26 cellular contexts compared by ENCODE assay signal in genomic region chr10:24982294-24983064, GRCh38. TPM values are rescaled to one million over a fixed set of nuclear protein-coding genes. Genes with fewer than 3 reads are reported as not detected.
DNase-seq lines count a peak whose midpoint lies in the region; ATAC-seq, FAIRE-seq and TF ChIP-seq lines count a peak whose summit lies in the region.
"Had no signal": no experiment of that assay in that cellular context is flagged by ENCODE, and none has a peak within 500 bp of the region (broad histone marks: within the 10 kb centered on the region; RNA-seq: fewer than 3 reads in every experiment).

No MANE protein-coding gene starts in this region.

- H3K9me3 ChIP-seq in gastroesophageal sphincter, result no peaks in the 10 kb centered on the region
- no peaks in the 10 kb centered on the region for H3K9me3 ChIP-seq in kidney (ENCODE audit: control insufficient read depth in 1 of 2, low read length in 2 of 2)
- H3K9me3 ChIP-seq in spleen, result no peaks in the 10 kb centered on the region
- H3K9me3 ChIP-seq: A549, colonic mucosa, testis had no signal

- H3K4me1 ChIP-seq in gastroesophageal sphincter (no peaks in the 10 kb centered on the region), kidney (ENCODE audit: control insufficient read depth in 1 of 2, insufficient read depth in 1 of 2, low read depth in 1 of 2, low read length in 2 of 2) (no peaks in the 10 kb centered on the region), spleen (no peaks in the 10 kb centered on the region)
- H3K4me1 ChIP-seq: colonic mucosa, testis had no signal

- H3K27me3 ChIP-seq in gastroesophageal sphincter, result no peaks in the 10 kb centered on the region
- no peaks in the 10 kb centered on the region for H3K27me3 ChIP-seq in spleen (replicated peaks in 1 of 7)
- H3K27me3 ChIP-seq: colonic mucosa, heart right ventricle, testis had no signal

- TF ChIP-seq EP300 in gastroesophageal sphincter (IDR thresholded peaks at IDR 0.05), result no peak

- no peak overlapping the region for H3K27ac ChIP-seq in gastroesophageal sphincter
- H3K27ac ChIP-seq in kidney (ENCODE audit: low read depth in 2 of 2, low read length in 2 of 2), result no peak overlapping the region
- no peak overlapping the region for H3K27ac ChIP-seq in spleen
- H3K27ac ChIP-seq: A549, colonic mucosa, testis had no signal

- no peak for FAIRE-seq in kidney (lab: Jason Lieb, UNC)
- FAIRE-seq: H1, islet of Langerhans had no signal

- intact Hi-C loops in kidney (cut with DNase I), result no loop called here
- intact Hi-C loops in spleen (cut with DNase I; ENCODE audit: low total_unique reads), result no loop called here

- ATAC-seq in GM18498 (IDR thresholded peaks at IDR 0.05; ENCODE audit: unreplicated experiment), result peak; percentile 70
- ATAC-seq in GM19395 (IDR thresholded peaks at IDR 0.05; ENCODE audit: unreplicated experiment), result peak; percentile 64
- peak; percentile 88 for ATAC-seq in GM21737 (IDR thresholded peaks at IDR 0.05; ENCODE audit: unreplicated experiment)
- ATAC-seq in HG03103 (IDR thresholded peaks at IDR 0.05; ENCODE audit: low read depth, unreplicated experiment), result peak; percentile 51
- ATAC-seq in gastroesophageal sphincter, result no peak
- ATAC-seq: A549; activated naive CD8-positive, alpha-beta T cell treated with anti-CD3 and anti-CD28 coated beads, Interleukin-2, amount 50 U/mL, for 24 hours had no signal

- H3K9ac ChIP-seq in kidney (ENCODE audit: low read length in 2 of 2), result no peak overlapping the region

- DNase-seq in kidney (no peak), amniotic stem cell (lab: John Stamatoyannopoulos, UW) (no peak), spleen (no peak)
- DNase-seq: activated CD4-positive, alpha-beta T cell treated with anti-CD3 and anti-CD28 coated beads for 4 hours; activated CD8-positive, alpha-beta memory T cell treated with anti-CD3 and anti-CD28 coated beads, Interleukin-2, amount 50 U/mL, for 48 hours; activated effector memory CD4-positive, alpha-beta T cell treated with Interleukin-2 at 50 U/mL for 16 hours; activated naive CD8-positive, alpha-beta T cell treated with anti-CD3 and anti-CD28 coated beads, Interleukin-2, amount 50 U/mL, for 24 hours; colonic mucosa; heart right ventricle; NCI-H1417 treated with DMSO at 0.1 percent for 48 hours; NCI-H2171; NCI-H526 treated with DMSO at 0.1 percent for 48 hours; nucleus accumbens; Right ventricle myocardium superior; testis had no signal

- 63% methylated on average over 1 of the region's 1 CpG; no CpG with 5 or more reads in 1 of the 2 donors for WGBS in gastroesophageal sphincter (ENCODE audit: low coverage in 1 of 2), 2 donors
- WGBS in spleen, 5 donors, result 87 to 100% (median 93%) methylated on average over 1 of the region's 1 CpG

- H3K4me3 ChIP-seq in gastroesophageal sphincter (no peak overlapping the region), kidney (ENCODE audit: low read length in 2 of 2) (no peak overlapping the region), spleen (no peak overlapping the region)
- H3K4me3 ChIP-seq: A549, colonic mucosa, heart right ventricle, lung, testis had no signal

- TF ChIP-seq POLR2A in gastroesophageal sphincter (IDR thresholded peaks at IDR 0.05) (no peak), spleen (IDR thresholded peaks at IDR 0.05) (no peak)

- H3K36me3 ChIP-seq in gastroesophageal sphincter (no peaks in the 10 kb centered on the region), kidney (ENCODE audit: control insufficient read depth in 1 of 2, insufficient read depth in 2 of 2, low read length in 2 of 2) (no peaks in the 10 kb centered on the region), spleen (no peaks in the 10 kb centered on the region)
- H3K36me3 ChIP-seq: colonic mucosa, heart right ventricle had no signal

- TF ChIP-seq CTCF in gastroesophageal sphincter (IDR thresholded peaks at IDR 0.05) (no peak), kidney (IDR thresholded peaks at IDR 0.05; ENCODE audit: borderline replicate concordance, extremely low read depth, insufficient read depth) (no peak), spleen (IDR thresholded peaks at IDR 0.05 in 8 of 11, conservative IDR thresholded peaks at IDR 0.05 in 3 of 11) (no peak)

RNA-seq across cellular contexts. Expression of gene PRTFDC1, which starts 30.1 kb away (rescaled TPM):
- total RNA-seq in gastroesophageal sphincter (10 to 100 TPM in 1 of 4 donors, 1 to 10 TPM in 3; 3.2 to 14.6 (median 7.9) TPM), kidney (3.8 TPM), spleen (1 to 10 TPM in 6 of 7 donors, under 1 TPM in 1; 0.85 to 3.8 (median 2.9) TPM)
- polyA plus RNA-seq in kidney (ENCODE audit: insufficient read depth, low read depth, low replicate concordance) (6.1 TPM), spleen (1 to 10 TPM; 1.7 to 3.1 (median 2.3) TPM)

RNA-seq across cellular contexts. Expression of gene ENKUR, which starts 33.5 kb away (rescaled TPM):
- 1 to 10 TPM in 1 of 4 donors, not detected in 3; 1.1 TPM for total RNA-seq in gastroesophageal sphincter
- 0.41 TPM for total RNA-seq in kidney
- 0.73 TPM for polyA plus RNA-seq in kidney (ENCODE audit: insufficient read depth, low read depth, low replicate concordance)
- 1 to 10 TPM in 1 of 7 donors, under 1 TPM in 3, not detected in 3; 0.32 to 1.1 (median 0.59) TPM for total RNA-seq in spleen
- polyA plus RNA-seq in spleen, result under 1 TPM; 0.03 to 0.22 (median 0.15) TPM
- total RNA-seq: G401, H1, heart right ventricle, myocyte, Right ventricle myocardium superior had no signal
- polyA plus RNA-seq: H1 had no signal

RNA-seq across cellular contexts. Expression of gene THNSL1, which starts 33.9 kb away (rescaled TPM):
- total RNA-seq in gastroesophageal sphincter (1 to 10 TPM in 2 of 4 donors, under 1 TPM in 2; 0.73 to 2.2 (median 1.3) TPM), kidney (5.4 TPM), spleen (1 to 10 TPM; 2.2 to 4.3 (median 2.8) TPM)
- polyA plus RNA-seq in kidney (ENCODE audit: insufficient read depth, low read depth, low replicate concordance) (7.9 TPM), spleen (1 to 10 TPM; 1.5 to 3.0 (median 2.6) TPM)
